ENCODE assay signal across 23 cellular contexts in the genomic region with DNA sequence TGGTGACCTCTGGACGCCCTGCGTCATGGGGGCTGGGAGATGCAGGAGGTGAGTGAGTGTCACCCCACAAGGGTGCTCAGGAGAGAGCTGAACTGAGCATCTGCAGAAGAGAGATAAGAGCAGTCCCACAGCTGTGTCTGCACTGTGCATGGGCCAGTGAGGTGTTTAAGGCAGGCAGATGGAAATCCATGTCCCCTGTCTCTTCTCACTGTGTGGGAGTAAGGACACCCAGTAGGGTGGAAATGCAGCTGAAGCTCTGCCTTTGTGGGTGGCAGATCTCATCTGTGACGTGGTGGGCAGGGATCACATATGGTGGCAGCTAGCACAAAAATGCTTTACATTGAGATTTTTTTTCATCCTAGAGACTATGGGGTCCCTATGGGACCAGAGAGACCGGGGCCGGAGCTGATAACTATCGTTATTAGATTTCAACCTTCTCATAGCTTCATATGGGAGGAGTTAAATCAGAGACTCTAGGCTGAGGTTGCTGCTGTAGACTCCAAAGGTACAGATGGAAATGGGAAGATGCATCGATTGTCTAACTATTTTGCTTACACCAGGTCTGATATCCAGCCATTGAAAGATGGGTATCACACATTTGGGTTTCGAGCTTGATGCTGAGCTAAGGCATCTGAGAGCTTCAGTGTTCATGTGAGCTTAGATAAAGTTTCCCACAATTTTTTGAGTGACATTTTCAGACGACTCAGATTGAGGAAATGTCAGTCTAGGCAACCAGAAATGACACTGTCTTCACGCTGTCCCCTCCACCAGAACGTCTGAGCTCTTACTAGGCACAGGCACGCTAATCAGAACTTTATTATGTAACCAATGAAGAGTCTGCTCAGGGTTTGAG.
"Had no signal": no experiment of that assay in that cellular context is flagged by ENCODE, and none has a peak within 500 bp of the region (broad histone marks: within the 10 kb centered on the region; RNA-seq: fewer than 3 reads in every experiment).

No MANE protein-coding gene starts in this region.

- H3K4me3 ChIP-seq: hepatocyte, pancreas, psoas muscle, thyroid gland had no signal

- ATAC-seq: activated T-cell treated with anti-CD3 and anti-CD28 coated beads, Interleukin-2, amount 50 U/mL, for 72 hours; esophagus mucosa; natural killer cell treated with Interleukin-12 subunit alpha and Interleukin-12 subunit beta and Interleukin-15 and Interleukin-18, amount 100 ng/mL, for 72 hours; pancreas; psoas muscle; right cardiac atrium had no signal

- H3K36me3 ChIP-seq: brain microvascular endothelial cell, pancreas, thyroid gland had no signal

- H3K27me3 Mint-ChIP-seq: activated CD4-positive, alpha-beta memory T cell treated with anti-CD3 and anti-CD28 coated beads, Interleukin-2, amount 10 ng/mL, durations not matched to agents 7 days and 5 days; natural killer cell treated with Interleukin-12 subunit alpha and Interleukin-12 subunit beta and Interleukin-15 and Interleukin-18, amount 100 ng/mL, for 72 hours; stimulated activated naive CD8-positive, alpha-beta T cell treated with anti-CD3 and anti-CD28 coated beads, Interleukin-15, Interleukin-2, amounts not matched to agents 100 ng/mL and 50 ng/mL, for 24 hours had no signal

- H3K9me3 ChIP-seq: pancreas, psoas muscle, thyroid gland had no signal

- H3K4me1 ChIP-seq: pancreas, psoas muscle, thyroid gland had no signal

- H3K27ac Mint-ChIP-seq: activated CD4-positive, alpha-beta memory T cell treated with anti-CD3 and anti-CD28 coated beads, Interleukin-2, amount 10 ng/mL, durations not matched to agents 7 days and 5 days; activated naive CD4-positive, alpha-beta T cell treated with anti-CD3 and anti-CD28 coated beads, Interleukin-2, amount 10 ng/mL, durations not matched to agents 7 days and 5 days; activated T-cell treated with anti-CD3 and anti-CD28 coated beads, Interleukin-2, amount 50 U/mL, for 72 hours; natural killer cell treated with Interleukin-12 subunit alpha and Interleukin-12 subunit beta and Interleukin-15 and Interleukin-18, amount 100 ng/mL, for 72 hours; stimulated activated naive CD8-positive, alpha-beta T cell treated with anti-CD3 and anti-CD28 coated beads, Interleukin-15, Interleukin-2, amounts not matched to agents 100 ng/mL and 50 ng/mL, for 24 hours had no signal

- H3K9me3 Mint-ChIP-seq: activated CD4-positive, alpha-beta memory T cell treated with anti-CD3 and anti-CD28 coated beads, Interleukin-2, amount 10 ng/mL, durations not matched to agents 7 days and 5 days; activated naive CD4-positive, alpha-beta T cell treated with anti-CD3 and anti-CD28 coated beads, Interleukin-2, amount 10 ng/mL, durations not matched to agents 7 days and 5 days; activated T-cell treated with anti-CD3 and anti-CD28 coated beads, Interleukin-2, amount 50 U/mL, for 72 hours; natural killer cell treated with Interleukin-12 subunit alpha and Interleukin-12 subunit beta and Interleukin-15 and Interleukin-18, amount 100 ng/mL, for 72 hours; stimulated activated naive CD8-positive, alpha-beta T cell treated with anti-CD3 and anti-CD28 coated beads, Interleukin-15, Interleukin-2, amounts not matched to agents 100 ng/mL and 50 ng/mL, for 24 hours had no signal

- H3K27me3 ChIP-seq: brain microvascular endothelial cell, hepatocyte, pancreas, thyroid gland had no signal

- H3K27ac ChIP-seq: brain microvascular endothelial cell, hepatocyte, pancreas, psoas muscle, thyroid gland had no signal

- DNase-seq: activated CD4-positive, alpha-beta memory T cell treated with anti-CD3 and anti-CD28 coated beads, Interleukin-2, amount 10 ng/mL, durations not matched to agents 7 days and 5 days; activated CD4-positive, alpha-beta T cell treated with anti-CD3 and anti-CD28 coated beads for 48 hours; activated CD4-positive, CD25-positive, alpha-beta regulatory T cell; activated effector memory CD4-positive, alpha-beta T cell treated with anti-CD3 and anti-CD28 coated beads, Interleukin-2, amount 50 U/mL, for 16 hours; activated naive CD4-positive, alpha-beta T cell treated with anti-CD3 and anti-CD28 coated beads, Interleukin-2, amount 10 ng/mL, durations not matched to agents 7 days and 5 days; activated T-cell treated with anti-CD3 and anti-CD28 coated beads, Interleukin-2, amount 50 U/mL, for 72 hours; brain microvascular endothelial cell; central memory CD4-positive, alpha-beta T cell; dermis blood vessel endothelial cell; effector CD8-positive, alpha-beta T cell; foreskin melanocyte; pancreas; psoas muscle; stimulated activated CD4-positive, alpha-beta T cell treated with anti-CD3 and anti-CD28 coated beads, Interleukin-12 subunit alpha, Interleukin-12 subunit beta, amount 100 ng/mL, for 4 hours; stimulated activated CD4-positive, alpha-beta T cell treated with anti-CD3 and anti-CD28 coated beads, Interleukin-4, amount 100 ng/mL, for 4 hours; substantia nigra; T-helper 1 cell had no signal

- H3K36me3 Mint-ChIP-seq: activated naive CD4-positive, alpha-beta T cell treated with anti-CD3 and anti-CD28 coated beads, Interleukin-2, amount 10 ng/mL, durations not matched to agents 7 days and 5 days; natural killer cell treated with Interleukin-12 subunit alpha and Interleukin-12 subunit beta and Interleukin-15 and Interleukin-18, amount 100 ng/mL, for 72 hours had no signal

- H3K4me3 Mint-ChIP-seq: activated CD4-positive, alpha-beta memory T cell treated with anti-CD3 and anti-CD28 coated beads, Interleukin-2, amount 10 ng/mL, durations not matched to agents 7 days and 5 days; activated naive CD4-positive, alpha-beta T cell treated with anti-CD3 and anti-CD28 coated beads, Interleukin-2, amount 10 ng/mL, durations not matched to agents 7 days and 5 days; activated T-cell treated with anti-CD3 and anti-CD28 coated beads, Interleukin-2, amount 50 U/mL, for 72 hours; natural killer cell treated with Interleukin-12 subunit alpha and Interleukin-12 subunit beta and Interleukin-15 and Interleukin-18, amount 100 ng/mL, for 72 hours; stimulated activated naive CD8-positive, alpha-beta T cell treated with anti-CD3 and anti-CD28 coated beads, Interleukin-15, Interleukin-2, amounts not matched to agents 100 ng/mL and 50 ng/mL, for 24 hours had no signal
